ENCODE assay signal across 8 cellular contexts in genomic region chr2:16294791-16295190, GRCh38.
"Had no signal": no experiment of that assay in that cellular context is flagged by ENCODE, and none has a peak within 500 bp of the region (broad histone marks: within the 10 kb centered on the region; RNA-seq: fewer than 3 reads in every experiment).

No MANE protein-coding gene starts in this region.

- H3K36me3 ChIP-seq: HAP-1 had no signal

- H3K27ac Mint-ChIP-seq: HFFc6, IgD-negative memory B cell had no signal

- FAIRE-seq: HTR-8/SVneo had no signal

- H3K4me3 Mint-ChIP-seq: HFFc6, IgD-negative memory B cell had no signal

- ATAC-seq: HCT116 had no signal

- H3K4me1 ChIP-seq: HAP-1 had no signal

- H3K4me3 ChIP-seq: HAP-1 had no signal

- DNase-seq: GOT3, H7, HFFc6, KBM-7 had no signal

- H3K9me3 ChIP-seq: HAP-1 had no signal

- H3K36me3 Mint-ChIP-seq: IgD-negative memory B cell had no signal
